ENCODE assay signal across 1 cellular context in genomic region chr19:52237197-52237596, GRCh38.
TF ChIP-seq lines count a peak whose summit lies in the region.

No MANE protein-coding gene starts in this region.

TF ChIP-seq in SK-N-SH treated with all-trans-retinoic acid at 6 μM for 48 hours, 23 proteins besides CTCF, POLR2A, EP300 and RAD21 (continued from another document):
- TF ChIP-seq CREB5 (CRISPR knock-in tag; IDR thresholded peaks at IDR 0.05; ENCODE audit: low read depth), result no peak
- TF ChIP-seq ARNTL (CRISPR knock-in tag; IDR thresholded peaks at IDR 0.05; ENCODE audit: borderline replicate concordance, low read depth), result no peak
- no peak for TF ChIP-seq OSR1 (CRISPR knock-in tag; IDR thresholded peaks at IDR 0.05)
- no peak for TF ChIP-seq ZNF565 (CRISPR knock-in tag; conservative IDR thresholded peaks at IDR 0.05; ENCODE audit: low read depth)
